12 cellular contexts compared by ENCODE assay signal in the genomic region with DNA sequence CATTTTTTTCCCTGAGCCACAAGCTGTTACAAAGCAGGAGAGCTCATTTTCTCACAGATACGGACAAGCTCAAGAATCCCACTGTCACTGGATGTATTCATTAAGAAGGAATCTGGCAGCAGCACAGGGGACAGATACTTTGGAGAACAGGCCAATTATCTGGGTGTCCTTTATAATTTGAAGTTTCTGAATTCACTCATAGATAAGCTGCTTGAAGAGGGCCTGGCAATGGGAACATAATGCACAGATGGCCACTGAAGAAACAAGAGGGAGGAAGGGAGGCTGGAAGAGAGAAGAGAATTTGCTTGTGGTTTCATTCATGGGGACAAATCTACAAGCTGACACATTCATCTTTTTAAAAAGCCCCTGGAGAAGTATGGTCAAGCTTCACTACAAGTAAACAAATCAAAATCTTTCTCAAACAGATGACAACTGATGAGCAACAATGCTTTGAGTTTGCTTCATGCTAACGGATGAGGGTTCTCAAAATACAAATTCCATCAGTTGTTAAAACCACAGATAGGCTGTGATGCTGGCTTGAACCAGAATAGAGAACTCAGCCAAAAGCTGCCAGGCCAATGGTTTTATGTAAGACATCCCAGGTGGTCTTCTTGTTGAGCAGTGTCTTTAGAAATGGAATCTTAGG. TPM values are rescaled to one million over a fixed set of nuclear protein-coding genes. Genes with fewer than 3 reads are reported as not detected.
A peak's percentile ranks its signal among the peaks of the same experiment; 100 is the strongest.
DNase-seq lines count a peak whose midpoint lies in the region; ATAC-seq and TF ChIP-seq lines count a peak whose summit lies in the region.
"Had no signal": no experiment of that assay in that cellular context is flagged by ENCODE, and none has a peak within 500 bp of the region (broad histone marks: within the 10 kb centered on the region; RNA-seq: fewer than 3 reads in every experiment).

No MANE protein-coding gene starts in this region.

- H3K36me3 Mint-ChIP-seq in T-helper 17 cell (ENCODE audit: low read depth), result peaks cover 6% of the 10 kb centered on the region

- peaks cover 76% of the 10 kb centered on the region for H3K4me1 Mint-ChIP-seq in T-helper 17 cell

- H3K4me1 ChIP-seq in transverse colon (peaks cover 0 to 29% (median 0%) of the 10 kb centered on the region in 4 donors), HAP-1 (no peaks in the 10 kb centered on the region)

- H3K4me3 Mint-ChIP-seq in T-helper 17 cell, result peak overlapping the region; percentile 33

- H3K27ac Mint-ChIP-seq in T-helper 17 cell, result peak overlapping the region; percentile 95

- no peak for TF ChIP-seq CTCF in transverse colon (IDR thresholded peaks at IDR 0.05)

- intact Hi-C loops in Right ventricle myocardium inferior (cut with DNase I), result no loop called here
- intact Hi-C loops in cardiac septum (cut with DNase I), result no loop called here
- intact Hi-C loops in transverse colon (cut with DNase I; ENCODE audit: low total_unique reads), result no loop called here

- in situ Hi-C loops in transverse colon (cut with MboI; ENCODE audit: low pct_ligation_motif_present in 1 of 4, low pct_unique_long_range_greater_than_20kb in 1 of 4, low sequenced_read_pairs in 3 of 4) (no loop called here), HAP-1 (cut with MboI; ENCODE audit: low sequenced_read_pairs) (loop anchor here (25.0 kb wide), 1 partner anchor 170 kb away; no protein-coding TSS in a partner anchor)

- H3K27me3 ChIP-seq in transverse colon (no peaks in the 10 kb centered on the region), HAP-1 (ENCODE audit: low read depth) (no peaks in the 10 kb centered on the region)
- H3K27me3 ChIP-seq: ascending aorta had no signal

- 36 to 61% methylated on average over 1 to 2 of the region's 2 CpGs for WGBS in transverse colon (ENCODE audit: low coverage in 1 of 2), 2 donors

- H3K36me3 ChIP-seq in transverse colon (no peaks in the 10 kb centered on the region), HAP-1 (replicated peaks) (no peaks in the 10 kb centered on the region)
- H3K36me3 ChIP-seq: ascending aorta had no signal

- TF ChIP-seq EP300 in transverse colon (IDR thresholded peaks at IDR 0.05; ENCODE audit: low read depth), result no peak

- no peaks in the 10 kb centered on the region for H3K27me3 Mint-ChIP-seq in T-helper 17 cell

- DNase-seq in Right ventricle myocardium inferior (ENCODE audit: missing footprints) (no peak), cardiac septum (ENCODE audit: low spot score) (no peak), T-helper 17 cell (no peak), left lobe of liver (ENCODE audit: low spot score) (no peak), transverse colon (no peak), HAP-1 (ENCODE audit: low spot score in 2 of 2) (no peak)
- DNase-seq in activated naive CD4-positive, alpha-beta T cell treated with anti-CD3 and anti-CD28 coated beads, Interleukin-2, amount 50 U/mL, for 16 hours, result no peak
- DNase-seq: activated CD4-positive, alpha-beta T cell treated with anti-CD3 and anti-CD28 coated beads for 48 hours; foreskin melanocyte; substantia nigra had no signal

- H3K4me3 ChIP-seq in transverse colon (no peak overlapping the region), HAP-1 (no peak overlapping the region)
- H3K4me3 ChIP-seq: ascending aorta had no signal

- H3K9me3 ChIP-seq in T-helper 17 cell (ENCODE audit: control insufficient read depth, low read length, poor library complexity, severe bottlenecking), result no peaks in the 10 kb centered on the region
- H3K9me3 ChIP-seq in transverse colon, result no peaks in the 10 kb centered on the region
- H3K9me3 ChIP-seq in HAP-1, result no peaks in the 10 kb centered on the region
- H3K9me3 ChIP-seq: ascending aorta had no signal

- no peak for TF ChIP-seq POLR2A in transverse colon (IDR thresholded peaks at IDR 0.05)

- ATAC-seq in Right ventricle myocardium inferior, result peak; percentile 83
- ATAC-seq in T-helper 17 cell, result no peak
- peak; percentile 41 for ATAC-seq in left lobe of liver
- no peak for ATAC-seq in HG02885 (IDR thresholded peaks at IDR 0.05; ENCODE audit: poor library complexity, unreplicated experiment)

- H3K27ac ChIP-seq in transverse colon, result peak overlapping the region in 3 of 4 donors; percentile 11 to 19 (median 15)
- H3K27ac ChIP-seq: ascending aorta had no signal

RNA-seq across cellular contexts. Expression of a gene that starts 11.9 kb away (rescaled TPM):
- 7.4 TPM for total RNA-seq in Right ventricle myocardium inferior
- 25.9 TPM for total RNA-seq in cardiac septum
- 100 to 1,000 TPM; 134 to 136 TPM for total RNA-seq in T-helper 17 cell
- 1.0 TPM for total RNA-seq in left lobe of liver
- 10 to 100 TPM; 14.3 to 34.8 (median 23.5) TPM for total RNA-seq in transverse colon

RNA-seq across cellular contexts. Expression of a gene that starts 59.3 kb away (rescaled TPM):
- 32.3 TPM for total RNA-seq in Right ventricle myocardium inferior
- 54.3 TPM for total RNA-seq in cardiac septum
- total RNA-seq in T-helper 17 cell, result 10 to 100 TPM; 55.2 to 71.2 TPM
- total RNA-seq in left lobe of liver, result 49.0 TPM
- total RNA-seq in transverse colon, result 10 to 100 TPM; 13.1 to 37.2 (median 28.3) TPM

Comparison
In these comparisons a context has a peak if more than half of its experiments do, and no peak if none do; other contexts are left out.
1. ATAC-seq: peak in Right ventricle myocardium inferior (single experiment) and left lobe of liver (single experiment); none in T-helper 17 cell (single experiment) and HG02885 (single experiment).